In genomic region chr19:50401505-50402450, GRCh38 we compare ENCODE assay signal across 3 cellular contexts.
TF ChIP-seq lines count a peak whose summit lies in the region.

No MANE protein-coding gene starts in this region.

TF ChIP-seq in SK-N-SH, 30 proteins besides CTCF, POLR2A, EP300 and RAD21 (continues in another document):
- TF ChIP-seq EZH2phosphoT487 (IDR thresholded peaks at IDR 0.05; ENCODE audit: borderline replicate concordance, low read depth) (no peak), TAF1 (IDR thresholded peaks at IDR 0.05; ENCODE audit: borderline replicate concordance, low read depth, low read length) (no peak), REST (IDR thresholded peaks at IDR 0.05; ENCODE audit: low read depth, low read length) (no peak), TEAD4 (IDR thresholded peaks at IDR 0.05; ENCODE audit: borderline replicate concordance, insufficient read depth) (no peak), ZBTB33 (IDR thresholded peaks at IDR 0.05; ENCODE audit: borderline replicate concordance, low read depth) (no peak), FOXJ3 (CRISPR knock-in tag; IDR thresholded peaks at IDR 0.05) (no peak), SIN3A (IDR thresholded peaks at IDR 0.05; ENCODE audit: borderline replicate concordance, low read depth, low read length) (no peak), RXRA (IDR thresholded peaks at IDR 0.05; ENCODE audit: borderline replicate concordance, low read depth) (no peak)
- TF ChIP-seq, protein P1, sequence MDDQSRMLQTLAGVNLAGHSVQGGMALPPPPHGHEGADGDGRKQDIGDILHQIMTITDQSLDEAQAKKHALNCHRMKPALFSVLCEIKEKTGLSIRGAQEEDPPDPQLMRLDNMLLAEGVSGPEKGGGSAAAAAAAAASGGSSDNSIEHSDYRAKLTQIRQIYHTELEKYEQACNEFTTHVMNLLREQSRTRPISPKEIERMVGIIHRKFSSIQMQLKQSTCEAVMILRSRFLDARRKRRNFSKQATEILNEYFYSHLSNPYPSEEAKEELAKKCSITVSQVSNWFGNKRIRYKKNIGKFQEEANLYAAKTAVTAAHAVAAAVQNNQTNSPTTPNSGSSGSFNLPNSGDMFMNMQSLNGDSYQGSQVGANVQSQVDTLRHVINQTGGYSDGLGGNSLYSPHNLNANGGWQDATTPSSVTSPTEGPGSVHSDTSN (IDR thresholded peaks at IDR 0.05): no peak
- TF ChIP-seq, protein P2, sequence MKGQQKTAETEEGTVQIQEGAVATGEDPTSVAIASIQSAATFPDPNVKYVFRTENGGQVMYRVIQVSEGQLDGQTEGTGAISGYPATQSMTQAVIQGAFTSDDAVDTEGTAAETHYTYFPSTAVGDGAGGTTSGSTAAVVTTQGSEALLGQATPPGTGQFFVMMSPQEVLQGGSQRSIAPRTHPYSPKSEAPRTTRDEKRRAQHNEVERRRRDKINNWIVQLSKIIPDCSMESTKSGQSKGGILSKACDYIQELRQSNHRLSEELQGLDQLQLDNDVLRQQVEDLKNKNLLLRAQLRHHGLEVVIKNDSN (IDR thresholded peaks at IDR 0.05; ENCODE audit: borderline replicate concordance, low read depth): no peak

TF ChIP-seq in SK-N-SH treated with all-trans-retinoic acid at 6 μM for 48 hours, 23 proteins besides CTCF, POLR2A, EP300 and RAD21:
- TF ChIP-seq POU6F1 (CRISPR knock-in tag; IDR thresholded peaks at IDR 0.05; ENCODE audit: borderline replicate concordance, low read depth): no peak
- TF ChIP-seq ZFP30 (CRISPR knock-in tag; IDR thresholded peaks at IDR 0.05): no peak
- no peak for TF ChIP-seq BACH2 (CRISPR knock-in tag; IDR thresholded peaks at IDR 0.05; ENCODE audit: borderline replicate concordance)
- TF ChIP-seq RARB (CRISPR knock-in tag; IDR thresholded peaks at IDR 0.05): no peak
- TF ChIP-seq TOX (CRISPR knock-in tag; IDR thresholded peaks at IDR 0.05; ENCODE audit: borderline replicate concordance): no peak
- TF ChIP-seq, protein P3, sequence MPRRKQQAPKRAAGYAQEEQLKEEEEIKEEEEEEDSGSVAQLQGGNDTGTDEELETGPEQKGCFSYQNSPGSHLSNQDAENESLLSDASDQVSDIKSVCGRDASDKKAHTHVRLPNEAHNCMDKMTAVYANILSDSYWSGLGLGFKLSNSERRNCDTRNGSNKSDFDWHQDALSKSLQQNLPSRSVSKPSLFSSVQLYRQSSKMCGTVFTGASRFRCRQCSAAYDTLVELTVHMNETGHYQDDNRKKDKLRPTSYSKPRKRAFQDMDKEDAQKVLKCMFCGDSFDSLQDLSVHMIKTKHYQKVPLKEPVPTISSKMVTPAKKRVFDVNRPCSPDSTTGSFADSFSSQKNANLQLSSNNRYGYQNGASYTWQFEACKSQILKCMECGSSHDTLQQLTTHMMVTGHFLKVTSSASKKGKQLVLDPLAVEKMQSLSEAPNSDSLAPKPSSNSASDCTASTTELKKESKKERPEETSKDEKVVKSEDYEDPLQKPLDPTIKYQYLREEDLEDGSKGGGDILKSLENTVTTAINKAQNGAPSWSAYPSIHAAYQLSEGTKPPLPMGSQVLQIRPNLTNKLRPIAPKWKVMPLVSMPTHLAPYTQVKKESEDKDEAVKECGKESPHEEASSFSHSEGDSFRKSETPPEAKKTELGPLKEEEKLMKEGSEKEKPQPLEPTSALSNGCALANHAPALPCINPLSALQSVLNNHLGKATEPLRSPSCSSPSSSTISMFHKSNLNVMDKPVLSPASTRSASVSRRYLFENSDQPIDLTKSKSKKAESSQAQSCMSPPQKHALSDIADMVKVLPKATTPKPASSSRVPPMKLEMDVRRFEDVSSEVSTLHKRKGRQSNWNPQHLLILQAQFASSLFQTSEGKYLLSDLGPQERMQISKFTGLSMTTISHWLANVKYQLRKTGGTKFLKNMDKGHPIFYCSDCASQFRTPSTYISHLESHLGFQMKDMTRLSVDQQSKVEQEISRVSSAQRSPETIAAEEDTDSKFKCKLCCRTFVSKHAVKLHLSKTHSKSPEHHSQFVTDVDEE (CRISPR knock-in tag; IDR thresholded peaks at IDR 0.05): no peak
- TF ChIP-seq ARNTL (CRISPR knock-in tag; IDR thresholded peaks at IDR 0.05; ENCODE audit: borderline replicate concordance, low read depth): no peak
- TF ChIP-seq GLIS3 (CRISPR knock-in tag; IDR thresholded peaks at IDR 0.05): no peak
- no peak for TF ChIP-seq ISL1 (CRISPR knock-in tag; IDR thresholded peaks at IDR 0.05)
- no peak for TF ChIP-seq ZNF8 (CRISPR knock-in tag; IDR thresholded peaks at IDR 0.05)
- TF ChIP-seq ZC3H10 (CRISPR knock-in tag; IDR thresholded peaks at IDR 0.05): no peak
- TF ChIP-seq, protein P4, sequence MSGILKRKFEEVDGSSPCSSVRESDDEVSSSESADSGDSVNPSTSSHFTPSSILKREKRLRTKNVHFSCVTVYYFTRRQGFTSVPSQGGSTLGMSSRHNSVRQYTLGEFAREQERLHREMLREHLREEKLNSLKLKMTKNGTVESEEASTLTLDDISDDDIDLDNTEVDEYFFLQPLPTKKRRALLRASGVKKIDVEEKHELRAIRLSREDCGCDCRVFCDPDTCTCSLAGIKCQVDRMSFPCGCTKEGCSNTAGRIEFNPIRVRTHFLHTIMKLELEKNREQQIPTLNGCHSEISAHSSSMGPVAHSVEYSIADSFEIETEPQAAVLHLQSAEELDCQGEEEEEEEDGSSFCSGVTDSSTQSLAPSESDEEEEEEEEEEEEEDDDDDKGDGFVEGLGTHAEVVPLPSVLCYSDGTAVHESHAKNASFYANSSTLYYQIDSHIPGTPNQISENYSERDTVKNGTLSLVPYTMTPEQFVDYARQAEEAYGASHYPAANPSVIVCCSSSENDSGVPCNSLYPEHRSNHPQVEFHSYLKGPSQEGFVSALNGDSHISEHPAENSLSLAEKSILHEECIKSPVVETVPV (CRISPR knock-in tag; IDR thresholded peaks at IDR 0.05): no peak
- TF ChIP-seq SNAI2 (CRISPR knock-in tag; IDR thresholded peaks at IDR 0.05): no peak
- no peak for TF ChIP-seq ESRRG (CRISPR knock-in tag; IDR thresholded peaks at IDR 0.05)
- no peak for TF ChIP-seq ZFP3 (CRISPR knock-in tag; IDR thresholded peaks at IDR 0.05)
- TF ChIP-seq PPARA (CRISPR knock-in tag; IDR thresholded peaks at IDR 0.05; ENCODE audit: borderline replicate concordance): no peak
- TF ChIP-seq ZNF565 (CRISPR knock-in tag; conservative IDR thresholded peaks at IDR 0.05; ENCODE audit: low read depth): no peak
- TF ChIP-seq ZNF70 (CRISPR knock-in tag; IDR thresholded peaks at IDR 0.05): no peak
- no peak for TF ChIP-seq TCF4 (CRISPR knock-in tag; IDR thresholded peaks at IDR 0.05; ENCODE audit: borderline replicate concordance)

TF ChIP-seq in GM12878, 131 proteins besides CTCF, POLR2A, EP300 and RAD21:
- TF ChIP-seq IKZF2 (IDR thresholded peaks at IDR 0.05) (no peak), IKZF1 (conservative IDR thresholded peaks at IDR 0.05) (no peak), NFXL1 (IDR thresholded peaks at IDR 0.05; ENCODE audit: borderline replicate concordance) (no peak), RAD51 (IDR thresholded peaks at IDR 0.05) (no peak), MLLT1 (IDR thresholded peaks at IDR 0.05) (no peak), NR2C2 (IDR thresholded peaks at IDR 0.05; ENCODE audit: borderline replicate concordance, control insufficient read depth, insufficient read length, low read depth) (no peak), STAT3 (IDR thresholded peaks at IDR 0.05; ENCODE audit: low read depth, low read length) (no peak), EGR1 (IDR thresholded peaks at IDR 0.05; ENCODE audit: borderline replicate concordance in 1 of 2, low read depth in 2 of 2, low read length in 2 of 2) (no peak), NBN (IDR thresholded peaks at IDR 0.05) (no peak), NR2F1 (conservative IDR thresholded peaks at IDR 0.05) (no peak), KDM1A (IDR thresholded peaks at IDR 0.05; ENCODE audit: borderline replicate concordance) (no peak), TAF1 (IDR thresholded peaks at IDR 0.05; ENCODE audit: borderline replicate concordance, low read depth, low read length) (no peak), ZNF384 (IDR thresholded peaks at IDR 0.05; ENCODE audit: borderline replicate concordance, low read depth, low read length) (no peak), ATF7 (IDR thresholded peaks at IDR 0.05; ENCODE audit: low read depth) (no peak), ZBED1 (IDR thresholded peaks at IDR 0.05; ENCODE audit: borderline replicate concordance) (no peak), BCL3 (IDR thresholded peaks at IDR 0.05; ENCODE audit: borderline replicate concordance, insufficient read depth, low read depth, low read length, poor library complexity, severe bottlenecking) (no peak), MAX (IDR thresholded peaks at IDR 0.05; ENCODE audit: low read depth, low read length) (no peak)
- TF ChIP-seq, protein P5, sequence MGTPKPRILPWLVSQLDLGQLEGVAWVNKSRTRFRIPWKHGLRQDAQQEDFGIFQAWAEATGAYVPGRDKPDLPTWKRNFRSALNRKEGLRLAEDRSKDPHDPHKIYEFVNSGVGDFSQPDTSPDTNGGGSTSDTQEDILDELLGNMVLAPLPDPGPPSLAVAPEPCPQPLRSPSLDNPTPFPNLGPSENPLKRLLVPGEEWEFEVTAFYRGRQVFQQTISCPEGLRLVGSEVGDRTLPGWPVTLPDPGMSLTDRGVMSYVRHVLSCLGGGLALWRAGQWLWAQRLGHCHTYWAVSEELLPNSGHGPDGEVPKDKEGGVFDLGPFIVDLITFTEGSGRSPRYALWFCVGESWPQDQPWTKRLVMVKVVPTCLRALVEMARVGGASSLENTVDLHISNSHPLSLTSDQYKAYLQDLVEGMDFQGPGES (IDR thresholded peaks at IDR 0.05): no peak
- TF ChIP-seq, protein P6, sequence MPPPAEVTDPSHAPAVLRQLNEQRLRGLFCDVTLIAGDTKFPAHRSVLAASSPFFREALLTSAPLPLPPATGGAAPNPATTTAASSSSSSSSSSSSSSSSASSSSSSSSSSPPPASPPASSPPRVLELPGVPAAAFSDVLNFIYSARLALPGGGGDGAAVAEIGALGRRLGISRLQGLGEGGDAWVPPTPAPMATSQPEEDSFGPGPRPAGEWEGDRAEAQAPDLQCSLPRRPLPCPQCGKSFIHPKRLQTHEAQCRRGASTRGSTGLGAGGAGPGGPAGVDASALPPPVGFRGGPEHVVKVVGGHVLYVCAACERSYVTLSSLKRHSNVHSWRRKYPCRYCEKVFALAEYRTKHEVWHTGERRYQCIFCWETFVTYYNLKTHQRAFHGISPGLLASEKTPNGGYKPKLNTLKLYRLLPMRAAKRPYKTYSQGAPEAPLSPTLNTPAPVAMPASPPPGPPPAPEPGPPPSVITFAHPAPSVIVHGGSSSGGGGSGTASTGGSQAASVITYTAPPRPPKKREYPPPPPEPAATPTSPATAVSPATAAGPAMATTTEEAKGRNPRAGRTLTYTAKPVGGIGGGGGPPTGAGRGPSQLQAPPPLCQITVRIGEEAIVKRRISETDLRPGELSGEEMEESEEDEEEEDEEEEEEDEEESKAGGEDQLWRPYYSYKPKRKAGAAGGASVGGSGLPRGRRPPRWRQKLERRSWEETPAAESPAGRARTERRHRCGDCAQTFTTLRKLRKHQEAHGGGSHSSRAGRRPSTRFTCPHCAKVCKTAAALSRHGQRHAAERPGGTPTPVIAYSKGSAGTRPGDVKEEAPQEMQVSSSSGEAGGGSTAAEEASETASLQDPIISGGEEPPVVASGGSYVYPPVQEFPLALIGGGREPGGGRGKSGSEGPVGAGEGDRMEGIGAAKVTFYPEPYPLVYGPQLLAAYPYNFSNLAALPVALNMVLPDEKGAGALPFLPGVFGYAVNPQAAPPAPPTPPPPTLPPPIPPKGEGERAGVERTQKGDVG (CRISPR knock-in tag; IDR thresholded peaks at IDR 0.05): no peak
TF ChIP-seq in GM12878: peak in this region for 0.
